Comparison of ENCODE assay signal across 29 cellular contexts in genomic region chr3:142950972-142951371, GRCh38. TPM values are rescaled to one million over a fixed set of nuclear protein-coding genes. Genes with fewer than 3 reads are reported as not detected.
"Had no signal": no experiment of that assay in that cellular context is flagged by ENCODE, and none has a peak within 500 bp of the region (broad histone marks: within the 10 kb centered on the region; RNA-seq: fewer than 3 reads in every experiment).

No MANE protein-coding gene starts in this region.

- H3K27ac ChIP-seq: stomach, suprapubic skin, testis, thoracic aorta, thyroid gland, tibial artery, tibial nerve, transverse colon, upper lobe of left lung, upper lobe of right lung, uterus, vagina had no signal

- H3K36me3 ChIP-seq: stomach, suprapubic skin, thoracic aorta, thyroid gland, tibial artery, tibial nerve, transverse colon, upper lobe of left lung, upper lobe of right lung, uterus, vagina had no signal

- DNase-seq: stimulated activated CD4-positive, alpha-beta T cell treated with anti-CD3 and anti-CD28 coated beads, Interleukin-2, amount 100 ng/mL, for 48 hours; stimulated activated CD4-positive, alpha-beta T cell treated with anti-CD3 and anti-CD28 coated beads, Interleukin-4, amount 100 ng/mL, for 1 hour; stimulated activated CD4-positive, alpha-beta T cell treated with anti-CD3 and anti-CD28 coated beads, Interleukin-4, amount 100 ng/mL, for 24 hours; stimulated activated CD8-positive, alpha-beta memory T cell treated with anti-CD3 and anti-CD28 coated beads, Interleukin-4, amount 100 ng/mL, for 48 hours; stimulated activated naive B cell treated with anti-CD40 and anti-IgM and Interleukin-4, amounts not matched to agents 10 μg/mL and 1 μg/mL and 100 μg/mL, for 72 hours; stimulated activated naive CD4-positive, alpha-beta T cell; stimulated activated naive CD4-positive, alpha-beta T cell treated with Interleukin-2 at 50 U/mL for 16 hours; stimulated activated naive CD8-positive, alpha-beta T cell treated with anti-CD3 and anti-CD28 coated beads, Interleukin-15, amount 100 ng/mL, for 72 hours; stimulated activated naive CD8-positive, alpha-beta T cell treated with anti-CD3 and anti-CD28 coated beads, Interleukin-15, Interleukin-2, amounts not matched to agents 100 U/mL and 50 U/mL, for 24 hours; stomach; substantia nigra; testis; thyroid gland; tibial artery; transverse colon; trophoblast cell; upper lobe of left lung; upper lobe of right lung; uterus had no signal

- H3K27me3 ChIP-seq: testis, uterus, vagina had no signal

- ATAC-seq: stimulated activated effector memory CD8-positive, alpha-beta T cell treated with anti-CD3 and anti-CD28 coated beads, Interleukin-12 subunit alpha, Interleukin-12 subunit beta, amount 100 ng/mL, for 72 hours; stimulated activated memory B cell treated with anti-CD40 and anti-IgM and Interleukin-4, amounts not matched to agents 10 μg/mL and 1 μg/mL and 100 μg/mL, for 72 hours; stimulated activated naive B cell treated with anti-CD40 and anti-IgM and Interleukin-4, amounts not matched to agents 10 μg/mL and 1 μg/mL and 100 μg/mL, for 72 hours; stimulated activated naive CD8-positive, alpha-beta T cell treated with anti-CD3 and anti-CD28 coated beads, Interleukin-15, amount 100 ng/mL, for 72 hours; stimulated activated naive CD8-positive, alpha-beta T cell treated with anti-CD3 and anti-CD28 coated beads, Interleukin-15, Interleukin-2, amounts not matched to agents 100 U/mL and 50 U/mL, for 24 hours; upper lobe of right lung had no signal

- H3K4me1 ChIP-seq: testis, thyroid gland, upper lobe of right lung, uterus, vagina had no signal

- FAIRE-seq: urothelium cell line had no signal

- H3K4me3 ChIP-seq: stomach, suprapubic skin, testis, thoracic aorta, thyroid gland, tibial artery, tibial nerve, transverse colon, upper lobe of left lung, upper lobe of right lung, uterus, vagina had no signal

- H3K9me3 ChIP-seq: stomach, suprapubic skin, testis, thoracic aorta, thyroid gland, tibial artery, tibial nerve, transverse colon, upper lobe of left lung, upper lobe of right lung, uterus, vagina had no signal

RNA-seq across cellular contexts. Expression of gene PAQR9, which starts 12.5 kb away (rescaled TPM):
- total RNA-seq: stomach, subcutaneous adipose tissue, suprapubic skin, thyroid gland, tibial nerve, transverse colon, upper lobe of left lung, upper lobe of right lung, ureter, urinary bladder, vagina had no signal
- polyA plus RNA-seq: stomach had no signal
